ENCODE assay signal across 8 cellular contexts in genomic region chr2:163155279-163155883, GRCh38.
A peak's percentile ranks its signal among the peaks of the same experiment; 100 is the strongest.
DNase-seq lines count a peak whose midpoint lies in the region; ATAC-seq and TF ChIP-seq lines count a peak whose summit lies in the region.

No MANE protein-coding gene starts in this region.

- no peak for TF ChIP-seq POLR2A in spleen (IDR thresholded peaks at IDR 0.05)
- no peak for TF ChIP-seq POLR2A in lower leg skin (IDR thresholded peaks at IDR 0.05)

- ATAC-seq in GM21825 (IDR thresholded peaks at IDR 0.05; ENCODE audit: unreplicated experiment), result peak; percentile 77

- no peak overlapping the region for H3K27ac ChIP-seq in RWPE1
- no peak overlapping the region for H3K27ac ChIP-seq in spleen

- no peaks in the 10 kb centered on the region for H3K9me3 ChIP-seq in spleen

- CTCF ChIA-PET in RWPE1 (lab: Yijun Ruan, JAX), result interaction anchor here (0.6 kb wide), 1 partner anchor 1914 kb away, joined by 5 read pairs; no protein-coding TSS in a partner anchor

- intact Hi-C loops in spleen (cut with DNase I; ENCODE audit: low total_unique reads), result no loop called here
- intact Hi-C loops in lower leg skin (cut with DNase I; ENCODE audit: low total_unique reads), result no loop called here

- 21 to 40% (median 30%) methylated on average over 3 of the region's 3 CpGs for WGBS in spleen, 5 donors
- WGBS in lower leg skin, 2 donors, result 22 to 23% methylated on average over 3 of the region's 3 CpGs

- TF ChIP-seq CTCF in GM12865 (IDR thresholded peaks at IDR 0.05; ENCODE audit: insufficient read depth, low read depth, low read length, missing control alignments) (peak; percentile 42), RWPE1 (conservative IDR thresholded peaks at IDR 0.05; ENCODE audit: low read depth) (peak; percentile 59), fibroblast of villous mesenchyme (IDR thresholded peaks at IDR 0.05; ENCODE audit: insufficient read depth, low read depth, low read length) (peak; percentile 61), spleen (IDR thresholded peaks at IDR 0.05 in 8 of 11, conservative IDR thresholded peaks at IDR 0.05 in 3 of 11) (peak in 8 of 11 experiments; percentile 22 to 50 (median 42)), lower leg skin (IDR thresholded peaks at IDR 0.05) (no peak)

- no peaks in the 10 kb centered on the region for H3K4me1 ChIP-seq in spleen

- POLR2A ChIA-PET in RWPE1 (lab: Yijun Ruan, JAX; ENCODE audit: low non-redundant PET), result no interaction called here

- peak; percentile 28 for DNase-seq in GM12865 (ENCODE audit: low read depth)
- DNase-seq in Jurkat, Clone E6-1 (ENCODE audit: low read depth, low spot score), result peak; percentile 25
- DNase-seq in RWPE1 (ENCODE audit: low spot score), result peak; percentile 38
- peak; percentile 45 for DNase-seq in fibroblast of villous mesenchyme (ENCODE audit: low read depth)
- no peak for DNase-seq in spleen
- DNase-seq in lower leg skin (ENCODE audit: low spot score in 2 of 2), result no peak
- DNase-seq in mucosa of gallbladder (ENCODE audit: low spot score), result no peak

- H3K36me3 ChIP-seq in spleen, result no peaks in the 10 kb centered on the region

- no peaks in the 10 kb centered on the region for H3K27me3 ChIP-seq in spleen (replicated peaks in 1 of 7)

- no peak overlapping the region for H3K4me3 ChIP-seq in GM12865 (ENCODE audit: low read depth, low read length)
- H3K4me3 ChIP-seq in Jurkat, Clone E6-1 (ENCODE audit: low read length), result no peak overlapping the region
- H3K4me3 ChIP-seq in fibroblast of villous mesenchyme (ENCODE audit: low read depth, low read length), result no peak overlapping the region
- H3K4me3 ChIP-seq in spleen, result no peak overlapping the region
- H3K4me3 ChIP-seq in lower leg skin (ENCODE audit: low read depth, poor library complexity, severe bottlenecking), result no peak overlapping the region

Comparison
In these comparisons a context has a peak if more than half of its experiments do, and no peak if none do; other contexts are left out.
1. DNase-seq: peak in GM12865 (single experiment), Jurkat, Clone E6-1 (single experiment), RWPE1 (single experiment) and fibroblast of villous mesenchyme (single experiment); none in spleen (single experiment), lower leg skin (0 of 2) and mucosa of gallbladder (single experiment).
2. CTCF ChIP-seq: peak in GM12865 (single experiment), RWPE1 (single experiment), fibroblast of villous mesenchyme (single experiment) and spleen (8 of 11); none in lower leg skin (0 of 3).